5 cellular contexts compared by ENCODE assay signal in genomic region chr13:67752741-67753140, GRCh38.
"Had no signal": no experiment of that assay in that cellular context is flagged by ENCODE, and none has a peak within 500 bp of the region (broad histone marks: within the 10 kb centered on the region; RNA-seq: fewer than 3 reads in every experiment).

No MANE protein-coding gene starts in this region.

- H3K27ac ChIP-seq: GM23248 had no signal

- H2AFZ ChIP-seq: GM23248 had no signal

- ATAC-seq: HepG2 had no signal

- H3K4me3 Mint-ChIP-seq: H9, IgD-negative memory B cell had no signal

- DNase-seq: GM23248, H9, HCEC 1CT had no signal

- H3K27me3 Mint-ChIP-seq: IgD-negative memory B cell had no signal

- H3K36me3 Mint-ChIP-seq: IgD-negative memory B cell had no signal

- H3K9ac ChIP-seq: GM23248 had no signal

- H3K4me1 Mint-ChIP-seq: IgD-negative memory B cell had no signal

- H3K4me3 ChIP-seq: GM23248 had no signal
